27 cellular contexts compared by ENCODE assay signal in the genomic region with DNA sequence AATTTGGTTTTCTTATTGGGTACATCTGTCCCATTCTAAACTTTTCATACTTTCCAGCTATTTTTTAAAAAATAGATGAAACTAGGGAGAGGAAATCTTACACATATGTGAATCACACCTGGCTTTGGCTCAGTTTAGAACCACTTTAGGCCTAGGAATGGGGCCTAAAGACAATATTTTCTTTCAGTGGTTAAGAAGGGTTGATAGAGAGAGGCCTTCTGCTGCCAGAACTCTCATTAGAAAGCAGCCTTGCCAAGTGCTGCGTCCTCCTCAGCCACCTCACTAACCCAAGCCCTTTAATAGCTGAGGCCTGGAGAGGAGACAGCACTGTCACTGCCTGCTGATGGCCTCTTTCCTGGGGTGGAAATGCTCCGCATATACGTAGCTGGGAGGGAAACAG.
"Had no signal": no experiment of that assay in that cellular context is flagged by ENCODE, and none has a peak within 500 bp of the region (broad histone marks: within the 10 kb centered on the region; RNA-seq: fewer than 3 reads in every experiment).

No MANE protein-coding gene starts in this region.

- H3K4me1 Mint-ChIP-seq: memory B cell; naive thymus-derived CD4-positive, alpha-beta T cell; stimulated activated effector memory CD8-positive, alpha-beta T cell treated with anti-CD3 and anti-CD28 coated beads, Interleukin-12 subunit alpha, Interleukin-12 subunit beta, amount 100 ng/mL, for 72 hours had no signal

- H3K27me3 Mint-ChIP-seq: dendritic cell treated with granulocyte-macrophage colony-stimulating factor and Interleukin-4, amounts not matched to agents 40 ng/mL and 50 ng/mL, for 4 days had no signal

- H3K27ac ChIP-seq: colonic mucosa, epithelial cell of prostate, ovary, psoas muscle, sigmoid colon, suprapubic skin, transverse colon, upper lobe of right lung, vagina had no signal

- H3K9me3 ChIP-seq: colonic mucosa, ovary, suprapubic skin had no signal

- FAIRE-seq: frontal cortex, keratinocyte had no signal

- H3K4me3 Mint-ChIP-seq: dendritic cell treated with granulocyte-macrophage colony-stimulating factor and Interleukin-4, amounts not matched to agents 40 ng/mL and 50 ng/mL, for 4 days; endodermal cell; memory B cell; naive thymus-derived CD4-positive, alpha-beta T cell; nephron progenitor cell; stimulated activated effector memory CD8-positive, alpha-beta T cell treated with anti-CD3 and anti-CD28 coated beads, Interleukin-12 subunit alpha, Interleukin-12 subunit beta, amount 100 ng/mL, for 72 hours had no signal

- H3K4me1 ChIP-seq: colonic mucosa, psoas muscle, upper lobe of right lung had no signal

- H3K27ac Mint-ChIP-seq: dendritic cell treated with granulocyte-macrophage colony-stimulating factor and Interleukin-4, amounts not matched to agents 40 ng/mL and 50 ng/mL, for 4 days; endodermal cell; memory B cell; naive thymus-derived CD4-positive, alpha-beta T cell; nephron progenitor cell; stimulated activated effector memory CD8-positive, alpha-beta T cell treated with anti-CD3 and anti-CD28 coated beads, Interleukin-12 subunit alpha, Interleukin-12 subunit beta, amount 100 ng/mL, for 72 hours had no signal

- H3K4me3 ChIP-seq: colonic mucosa, lung, ovary, psoas muscle, sigmoid colon, suprapubic skin, transverse colon, upper lobe of right lung, vagina had no signal

- H3K36me3 ChIP-seq: colonic mucosa, ovary, sigmoid colon, suprapubic skin, transverse colon, upper lobe of right lung, vagina had no signal

- H3K36me3 Mint-ChIP-seq: memory B cell; stimulated activated effector memory CD8-positive, alpha-beta T cell treated with anti-CD3 and anti-CD28 coated beads, Interleukin-12 subunit alpha, Interleukin-12 subunit beta, amount 100 ng/mL, for 72 hours had no signal

- DNase-seq: colonic mucosa; effector CD8-positive, alpha-beta T cell; endodermal cell; hypothalamus; midbrain; naive thymus-derived CD4-positive, alpha-beta T cell; nephron progenitor cell; nucleus accumbens; ovary; posterior cingulate gyrus; psoas muscle; right cardiac atrium; sigmoid colon; stimulated activated CD4-positive, alpha-beta T cell treated with anti-CD3 and anti-CD28 coated beads, Interleukin-2, amount 100 ng/mL, for 24 hours; stimulated activated CD4-positive, alpha-beta T cell treated with anti-CD3 and anti-CD28 coated beads, Interleukin-4, amount 100 ng/mL, for 24 hours; stimulated activated naive CD8-positive, alpha-beta T cell treated with anti-CD3 and anti-CD28 coated beads, Interleukin-15, Interleukin-2, amounts not matched to agents 100 U/mL and 50 U/mL, for 24 hours; transverse colon; upper lobe of right lung had no signal

- H3K27me3 ChIP-seq: colonic mucosa, ovary, sigmoid colon, suprapubic skin, transverse colon, upper lobe of right lung, vagina had no signal
